ENCODE assay signal across 10 cellular contexts in the genomic region with DNA sequence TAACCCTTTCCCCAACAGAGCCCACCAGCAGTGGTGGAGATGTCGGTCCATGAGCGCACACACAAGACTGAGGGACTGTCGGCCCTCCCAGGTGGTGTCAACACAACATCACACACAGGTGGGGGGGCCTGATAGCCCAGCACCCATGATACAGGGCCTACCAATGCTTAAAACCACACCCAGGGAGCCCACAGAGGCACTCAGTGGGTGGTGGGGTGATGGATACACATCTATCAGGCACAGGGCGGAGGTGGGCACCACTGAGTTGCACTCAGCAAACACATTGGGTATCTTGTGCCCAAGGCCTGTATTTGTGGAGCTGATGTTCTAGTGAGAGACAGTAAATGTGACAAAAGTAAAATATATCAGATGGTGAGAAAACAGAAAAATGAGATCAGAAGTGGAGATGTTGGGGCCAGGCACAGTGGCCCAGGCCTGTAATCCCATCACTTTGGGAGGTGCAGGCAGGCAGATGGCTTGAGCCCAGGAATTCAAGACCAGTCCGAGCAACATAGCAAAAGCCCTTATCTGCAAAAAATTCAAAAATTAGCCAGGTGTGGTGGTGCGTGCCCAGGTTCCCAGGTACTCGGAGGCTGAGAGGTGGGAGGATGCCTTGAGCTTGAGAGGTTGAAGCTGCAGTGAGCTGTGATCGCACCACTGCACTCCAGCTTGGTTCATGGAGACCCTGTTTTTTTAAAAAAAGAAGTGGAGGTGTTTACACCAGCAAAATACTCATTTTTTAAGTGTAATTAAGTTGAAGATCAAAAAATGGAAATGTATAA. TPM values are rescaled to one million over a fixed set of nuclear protein-coding genes. Genes with fewer than 3 reads are reported as not detected.
DNase-seq lines count a peak whose midpoint lies in the region; ATAC-seq, FAIRE-seq and TF ChIP-seq lines count a peak whose summit lies in the region.
"Had no signal": no experiment of that assay in that cellular context is flagged by ENCODE, and none has a peak within 500 bp of the region (broad histone marks: within the 10 kb centered on the region; RNA-seq: fewer than 3 reads in every experiment).

No MANE protein-coding gene starts in this region.

- H3K9me2 ChIP-seq in hepatocyte (replicated peaks; ENCODE audit: insufficient read depth) = no peaks in the 10 kb centered on the region

- no peaks in the 10 kb centered on the region for H4K20me1 ChIP-seq in hepatocyte (ENCODE audit: insufficient read depth, poor library complexity, severe bottlenecking)

- H3K4me2 ChIP-seq in hepatocyte = no peak overlapping the region

- TF ChIP-seq CTCF in activated B cell treated with CpG ODN at 0.5 μM for 24 hours (IDR thresholded peaks at IDR 0.05) = no peak
- no peak for TF ChIP-seq CTCF in hepatocyte (IDR thresholded peaks at IDR 0.05; ENCODE audit: poor library complexity)
- TF ChIP-seq CTCF in uterus (IDR thresholded peaks at IDR 0.05) = no peak

- WGBS in hepatocyte (ENCODE audit: low lambda C conversion rate, missing lambda C conversion rate) = 93% methylated on average over 8 of the region's 8 CpGs

- no peaks in the 10 kb centered on the region for H3K9me3 Mint-ChIP-seq in activated CD4-positive, alpha-beta T cell treated with anti-CD3 and anti-CD28 coated beads, Interleukin-2, amount 10 ng/mL, durations not matched to agents 24 days and 14 days
- no peaks in the 10 kb centered on the region for H3K9me3 Mint-ChIP-seq in activated B cell treated with CpG ODN at 0.5 μM for 24 hours
- peaks cover 0 to 4% of the 10 kb centered on the region in 2 donors for H3K9me3 Mint-ChIP-seq in stimulated activated naive B cell treated with anti-CD40 and anti-IgM and Interleukin-4, amounts not matched to agents 10 μg/mL and 1 μg/mL and 100 μg/mL, for 72 hours

- no peak for ATAC-seq in activated B cell treated with CpG ODN at 0.5 μM for 24 hours (ENCODE audit: low read depth)
- no peak for ATAC-seq in stimulated activated naive B cell treated with anti-CD40 and anti-IgM and Interleukin-4, amounts not matched to agents 10 μg/mL and 1 μg/mL and 100 μg/mL, for 72 hours (replicated peaks)

- no peak for TF ChIP-seq POLR2A in uterus (IDR thresholded peaks at IDR 0.05)

- H3K36me3 Mint-ChIP-seq in activated CD4-positive, alpha-beta T cell treated with anti-CD3 and anti-CD28 coated beads, Interleukin-2, amount 10 ng/mL, durations not matched to agents 24 days and 14 days (ENCODE audit: low read depth) = peaks cover 18% of the 10 kb centered on the region
- peaks cover 26% of the 10 kb centered on the region for H3K36me3 Mint-ChIP-seq in activated B cell treated with CpG ODN at 0.5 μM for 24 hours (ENCODE audit: low read depth)
- H3K36me3 Mint-ChIP-seq in stimulated activated naive B cell treated with anti-CD40 and anti-IgM and Interleukin-4, amounts not matched to agents 10 μg/mL and 1 μg/mL and 100 μg/mL, for 72 hours = peaks cover 25 to 32% of the 10 kb centered on the region in 2 donors

- H3K36me3 ChIP-seq in hepatocyte (replicated peaks; ENCODE audit: insufficient read depth, low read depth) (no peaks in the 10 kb centered on the region), uterus (no peaks in the 10 kb centered on the region)

- no peak for DNase-seq in activated CD4-positive, alpha-beta T cell treated with anti-CD3 and anti-CD28 coated beads, Interleukin-2, amount 10 ng/mL, durations not matched to agents 24 days and 14 days
- no peak for DNase-seq in activated CD4-positive, alpha-beta T cell treated with anti-CD3 and anti-CD28 coated beads, Interleukin-2, amount 50 U/mL, for 4 hours
- DNase-seq in activated B cell treated with CpG ODN at 0.5 μM for 24 hours (no peak), hepatocyte (ENCODE audit: low spot score) (no peak), SKM-1 (lab: John Stamatoyannopoulos, UW; ENCODE audit: unreplicated experiment) (no peak), urothelium cell line (ENCODE audit: low spot score) (no peak), uterus (no peak)
- no peak for DNase-seq in stimulated activated naive B cell treated with anti-CD40 and anti-IgM and Interleukin-4, amounts not matched to agents 10 μg/mL and 1 μg/mL and 100 μg/mL, for 72 hours
- DNase-seq: foreskin fibroblast, NCI-H69 had no signal

- FAIRE-seq in urothelium cell line (lab: Jason Lieb, UNC) = no peak

- no peaks in the 10 kb centered on the region for H3K27me3 Mint-ChIP-seq in activated CD4-positive, alpha-beta T cell treated with anti-CD3 and anti-CD28 coated beads, Interleukin-2, amount 10 ng/mL, durations not matched to agents 24 days and 14 days
- no peaks in the 10 kb centered on the region for H3K27me3 Mint-ChIP-seq in activated B cell treated with CpG ODN at 0.5 μM for 24 hours
- no peaks in the 10 kb centered on the region for H3K27me3 Mint-ChIP-seq in stimulated activated naive B cell treated with anti-CD40 and anti-IgM and Interleukin-4, amounts not matched to agents 10 μg/mL and 1 μg/mL and 100 μg/mL, for 72 hours

- peaks cover 57% of the 10 kb centered on the region for H3K4me1 Mint-ChIP-seq in activated CD4-positive, alpha-beta T cell treated with anti-CD3 and anti-CD28 coated beads, Interleukin-2, amount 10 ng/mL, durations not matched to agents 24 days and 14 days
- peaks cover 71% of the 10 kb centered on the region for H3K4me1 Mint-ChIP-seq in activated B cell treated with CpG ODN at 0.5 μM for 24 hours
- peaks cover 61 to 92% of the 10 kb centered on the region in 2 donors for H3K4me1 Mint-ChIP-seq in stimulated activated naive B cell treated with anti-CD40 and anti-IgM and Interleukin-4, amounts not matched to agents 10 μg/mL and 1 μg/mL and 100 μg/mL, for 72 hours

- CTCF ChIA-PET in activated B cell treated with CpG ODN at 0.5 μM for 24 hours (lab: Charles Lee) = interaction anchor here (2.3 to 8.3 kb wide), 2 partner anchors 8 to 12 kb away, joined by 39 to 168 read pairs; a partner anchor contains a TSS

- no peak overlapping the region for H3K4me3 Mint-ChIP-seq in activated CD4-positive, alpha-beta T cell treated with anti-CD3 and anti-CD28 coated beads, Interleukin-2, amount 10 ng/mL, durations not matched to agents 24 days and 14 days
- peak overlapping the region; percentile 36 for H3K4me3 Mint-ChIP-seq in activated B cell treated with CpG ODN at 0.5 μM for 24 hours
- peak overlapping the region; percentile 1 to 56 for H3K4me3 Mint-ChIP-seq in stimulated activated naive B cell treated with anti-CD40 and anti-IgM and Interleukin-4, amounts not matched to agents 10 μg/mL and 1 μg/mL and 100 μg/mL, for 72 hours

- H3K4me3 ChIP-seq in hepatocyte (no peak overlapping the region), uterus (no peak overlapping the region)

- H3K27me3 ChIP-seq in hepatocyte (no peaks in the 10 kb centered on the region), uterus (no peaks in the 10 kb centered on the region)

- H3K79me2 ChIP-seq in hepatocyte = peaks cover 3% of the 10 kb centered on the region

- intact Hi-C loops in activated CD4-positive, alpha-beta T cell treated with anti-CD3 and anti-CD28 coated beads, Interleukin-2, amount 10 ng/mL, durations not matched to agents 24 days and 14 days (cut with micrococcal nuclease) = no loop called here
- intact Hi-C loops in activated B cell treated with CpG ODN at 0.5 μM for 24 hours (cut with micrococcal nuclease) = no loop called here
- intact Hi-C loops in uterus (cut with DNase I; ENCODE audit: low total_unique reads) = no loop called here

- H3K27ac Mint-ChIP-seq in activated CD4-positive, alpha-beta T cell treated with anti-CD3 and anti-CD28 coated beads, Interleukin-2, amount 10 ng/mL, durations not matched to agents 24 days and 14 days = peak overlapping the region; percentile 38
- H3K27ac Mint-ChIP-seq in activated B cell treated with CpG ODN at 0.5 μM for 24 hours = peak overlapping the region; percentile 91
- H3K27ac Mint-ChIP-seq in stimulated activated naive B cell treated with anti-CD40 and anti-IgM and Interleukin-4, amounts not matched to agents 10 μg/mL and 1 μg/mL and 100 μg/mL, for 72 hours = peak overlapping the region; percentile 93

- POLR2A ChIA-PET in activated B cell treated with CpG ODN at 0.5 μM for 24 hours (lab: Charles Lee) = interaction anchor here (0.6 to 8.1 kb wide), 8 partner anchors 7 to 287 kb away, joined by 3 to 213 read pairs (median 24); a partner anchor contains a TSS

- H3K4me1 ChIP-seq in hepatocyte (ENCODE audit: insufficient read depth) (peaks cover 45% of the 10 kb centered on the region), uterus (peaks cover 9 to 20% of the 10 kb centered on the region in 2 donors)

- H3K9me3 ChIP-seq in hepatocyte (ENCODE audit: low read depth) (no peaks in the 10 kb centered on the region), uterus (no peaks in the 10 kb centered on the region)

- no peak overlapping the region for H2AFZ ChIP-seq in hepatocyte

- peak overlapping the region; percentile 100 for H3K27ac ChIP-seq in hepatocyte
- H3K27ac ChIP-seq in uterus = peak overlapping the region in 1 of 2 donors; percentile 99

RNA-seq across cellular contexts. Expression of a gene that starts 6.8 kb away (rescaled TPM):
- 35.7 and 39.9 TPM in 2 replicates for total RNA-seq in activated CD4-positive, alpha-beta T cell treated with anti-CD3 and anti-CD28 coated beads, Interleukin-2, amount 10 ng/mL, durations not matched to agents 24 days and 14 days
- 167 and 206 TPM in 2 replicates for total RNA-seq in activated B cell treated with CpG ODN at 0.5 μM for 24 hours
- total RNA-seq in hepatocyte = 72.9 and 95.8 TPM in 2 replicates
- polyA plus RNA-seq in hepatocyte = 1,034 and 1,087 TPM in 2 replicates
- 100 to 1,000 TPM in 2 of 4 donors, 10 to 100 TPM in 1, 1 to 10 TPM in 1; 5.0 to 276 (median 145) TPM for total RNA-seq in uterus

RNA-seq across cellular contexts. Expression of a gene that starts 8.7 kb away (rescaled TPM):
- 36.0 and 38.7 TPM in 2 replicates for total RNA-seq in activated CD4-positive, alpha-beta T cell treated with anti-CD3 and anti-CD28 coated beads, Interleukin-2, amount 10 ng/mL, durations not matched to agents 24 days and 14 days
- total RNA-seq in activated B cell treated with CpG ODN at 0.5 μM for 24 hours (38.0 and 39.0 TPM in 2 replicates), hepatocyte (18.9 and 21.4 TPM in 2 replicates), uterus (100 to 1,000 TPM in 1 of 4 donors, 10 to 100 TPM in 3; 15.6 to 282 (median 40.8) TPM)
- 27.9 and 38.6 TPM in 2 replicates for polyA plus RNA-seq in hepatocyte

RNA-seq across cellular contexts. Expression of a gene that starts 9.0 kb away (rescaled TPM):
- 47.1 and 50.6 TPM in 2 replicates for total RNA-seq in activated CD4-positive, alpha-beta T cell treated with anti-CD3 and anti-CD28 coated beads, Interleukin-2, amount 10 ng/mL, durations not matched to agents 24 days and 14 days
- total RNA-seq in activated B cell treated with CpG ODN at 0.5 μM for 24 hours = 50.3 and 52.4 TPM in 2 replicates
- 30.4 and 42.5 TPM in 2 replicates for total RNA-seq in hepatocyte
- polyA plus RNA-seq in hepatocyte = 53.5 and 54.4 TPM in 2 replicates
- 10 to 100 TPM; 21.8 to 65.6 (median 33.7) TPM for total RNA-seq in uterus

RNA-seq across cellular contexts. Expression of a gene that starts 12.6 kb away (rescaled TPM):
- total RNA-seq in activated CD4-positive, alpha-beta T cell treated with anti-CD3 and anti-CD28 coated beads, Interleukin-2, amount 10 ng/mL, durations not matched to agents 24 days and 14 days = 42.0 and 46.1 TPM in 2 replicates
- total RNA-seq in activated B cell treated with CpG ODN at 0.5 μM for 24 hours = 111 and 125 TPM in 2 replicates
- 17.7 and 25.3 TPM in 2 replicates for total RNA-seq in hepatocyte
- polyA plus RNA-seq in hepatocyte = 34.0 and 44.0 TPM in 2 replicates
- total RNA-seq in uterus = 100 to 1,000 TPM in 1 of 4 donors, 10 to 100 TPM in 1, 1 to 10 TPM in 2; 5.1 to 120 (median 21.6) TPM

RNA-seq across cellular contexts. Expression of a gene that starts 35.9 kb away (rescaled TPM):
- 2,597 and 2,671 TPM in 2 replicates for total RNA-seq in activated CD4-positive, alpha-beta T cell treated with anti-CD3 and anti-CD28 coated beads, Interleukin-2, amount 10 ng/mL, durations not matched to agents 24 days and 14 days
- 4,002 and 4,656 TPM in 2 replicates for total RNA-seq in activated B cell treated with CpG ODN at 0.5 μM for 24 hours
- 63.8 and 115 TPM in 2 replicates for total RNA-seq in hepatocyte
- 409 and 411 TPM in 2 replicates for polyA plus RNA-seq in hepatocyte
- 1,000 to 10,000 TPM in 3 of 4 donors, 10 to 100 TPM in 1; 50.5 to 6,434 (median 2,757) TPM for total RNA-seq in uterus

Comparison
In these comparisons a context has a peak if more than half of its experiments do, and no peak if none do; other contexts are left out.
1. H3K27ac Mint-ChIP-seq: peak in every context shown above with its lines; median percentile 93 in stimulated activated naive B cell treated with anti-CD40 and anti-IgM and Interleukin-4, amounts not matched to agents 10 μg/mL and 1 μg/mL and 100 μg/mL, for 72 hours; 91 in activated B cell treated with CpG ODN at 0.5 μM for 24 hours; 38 in activated CD4-positive, alpha-beta T cell treated with anti-CD3 and anti-CD28 coated beads, Interleukin-2, amount 10 ng/mL, durations not matched to agents 24 days and 14 days.